Comparison of ENCODE assay signal across 15 cellular contexts in the genomic region with DNA sequence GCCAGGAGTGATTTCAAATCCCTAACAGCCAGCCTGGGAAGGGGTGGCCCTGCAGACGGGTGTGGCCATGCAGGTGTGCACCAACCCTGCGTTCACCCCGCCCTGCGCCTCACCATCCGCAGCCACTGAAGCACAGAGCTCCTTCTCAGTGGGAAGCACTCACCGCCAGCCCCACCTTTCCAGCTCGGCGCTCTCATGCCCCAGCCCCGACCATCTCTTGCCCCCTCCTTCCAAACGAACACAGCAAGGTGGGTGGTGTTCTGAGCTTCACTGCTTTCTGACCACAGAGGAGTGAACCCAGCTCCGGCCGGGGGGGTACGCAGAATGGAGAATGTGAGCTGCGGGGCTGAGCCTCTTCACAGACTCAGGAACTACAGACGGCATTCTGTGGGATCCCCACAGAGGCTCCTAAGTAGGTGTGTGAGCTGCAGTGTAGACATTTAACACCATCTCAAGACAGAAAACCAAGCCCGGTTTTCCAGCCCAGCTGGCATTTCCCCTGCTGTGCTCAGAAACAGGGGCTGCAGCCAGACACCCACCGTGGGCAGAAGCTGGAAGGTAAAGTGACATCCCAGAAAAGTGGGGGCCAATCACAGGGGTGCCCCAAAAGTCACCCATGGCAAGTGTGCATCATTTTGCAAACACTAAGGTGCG.
DNase-seq lines count a peak whose midpoint lies in the region; ATAC-seq and TF ChIP-seq lines count a peak whose summit lies in the region.
"Had no signal": no experiment of that assay in that cellular context is flagged by ENCODE, and none has a peak within 500 bp of the region (broad histone marks: within the 10 kb centered on the region; RNA-seq: fewer than 3 reads in every experiment).

No MANE protein-coding gene starts in this region.

- TF ChIP-seq EP300 in SK-N-SH (IDR thresholded peaks at IDR 0.05; ENCODE audit: borderline replicate concordance in 1 of 2, low read depth in 1 of 2, low read length in 1 of 2), result no peak

- H3K4me3 Mint-ChIP-seq in T-helper 17 cell, result peak overlapping the region; percentile 5
- no peak overlapping the region for H3K4me3 Mint-ChIP-seq in stimulated activated effector memory CD8-positive, alpha-beta T cell treated with anti-CD3 and anti-CD28 coated beads, Interleukin-12 subunit alpha, Interleukin-12 subunit beta, amount 100 ng/mL, for 72 hours
- H3K4me3 Mint-ChIP-seq: activated CD8-positive, alpha-beta memory T cell treated with anti-CD3 and anti-CD28 coated beads, Interleukin-2, amount 10 ng/mL, durations not matched to agents 7 days and 5 days; CD8-positive, alpha-beta T cell; memory B cell had no signal

- no peak overlapping the region for H3K4me2 ChIP-seq in SK-N-SH

- intact Hi-C loops in mucosa of descending colon (cut with DNase I, micrococcal nuclease), result no loop called here

- no peak for TF ChIP-seq RAD21 in SK-N-SH (IDR thresholded peaks at IDR 0.05; ENCODE audit: low read length)

- H3K27me3 Mint-ChIP-seq in T-helper 17 cell, result peaks cover 66% of the 10 kb centered on the region

- no peak for ATAC-seq in T-helper 17 cell
- peak; percentile 29 for ATAC-seq in mucosa of descending colon
- ATAC-seq in stimulated activated effector memory CD8-positive, alpha-beta T cell treated with anti-CD3 and anti-CD28 coated beads, Interleukin-12 subunit alpha, Interleukin-12 subunit beta, amount 100 ng/mL, for 72 hours, result no peak
- ATAC-seq: activated CD8-positive, alpha-beta memory T cell treated with anti-CD3 and anti-CD28 coated beads, Interleukin-2, amount 10 ng/mL, durations not matched to agents 7 days and 5 days; CD8-positive, alpha-beta T cell; heart left ventricle had no signal

- no peaks in the 10 kb centered on the region for H3K9me2 ChIP-seq in SK-N-SH

- DNase-seq in COLO668 (lab: John Stamatoyannopoulos, UW; ENCODE audit: unreplicated experiment), result peak; percentile 86
- no peak for DNase-seq in Jurkat, Clone E6-1 (ENCODE audit: low read depth, low spot score)
- no peak for DNase-seq in T-helper 17 cell
- peak in 1 of 3 donors; percentile 25 for DNase-seq in mucosa of descending colon
- DNase-seq in stimulated activated effector memory CD8-positive, alpha-beta T cell treated with anti-CD3 and anti-CD28 coated beads, Interleukin-12 subunit alpha, Interleukin-12 subunit beta, amount 100 ng/mL, for 72 hours (ENCODE audit: low spot score in 2 of 2), result no peak
- no peak for DNase-seq in SK-N-SH
- no peak for DNase-seq in hypothalamus (lab: John Stamatoyannopoulos, UW)
- DNase-seq in activated gamma-delta T cell treated with Interleukin-2 at 50 U/mL for 16 hours, result no peak
- DNase-seq: activated CD8-positive, alpha-beta memory T cell treated with anti-CD3 and anti-CD28 coated beads, Interleukin-2, amount 10 ng/mL, durations not matched to agents 7 days and 5 days; CD8-positive, alpha-beta T cell; effector CD4-positive, alpha-beta T cell; H9; T-helper 9 cell had no signal

- no peaks in the 10 kb centered on the region for H3K9me3 ChIP-seq in T-helper 17 cell (ENCODE audit: control insufficient read depth, low read length, poor library complexity, severe bottlenecking)
- no peaks in the 10 kb centered on the region for H3K9me3 ChIP-seq in mucosa of descending colon
- no peaks in the 10 kb centered on the region for H3K9me3 ChIP-seq in SK-N-SH

- no peak overlapping the region for H3K9ac ChIP-seq in SK-N-SH

- H3K36me3 ChIP-seq in mucosa of descending colon (ENCODE audit: low read depth) (no peaks in the 10 kb centered on the region), SK-N-SH (replicated peaks in 1 of 2; ENCODE audit: control insufficient read depth in 1 of 2, insufficient read depth in 2 of 2, low read length in 1 of 2) (no peaks in the 10 kb centered on the region)
- H3K36me3 ChIP-seq: heart left ventricle had no signal

- H3K4me1 ChIP-seq in mucosa of descending colon (ENCODE audit: low read depth) (no peaks in the 10 kb centered on the region), SK-N-SH (ENCODE audit: control insufficient read depth in 1 of 2, insufficient read depth in 2 of 2, low read depth in 1 of 2, low read length in 1 of 2) (no peaks in the 10 kb centered on the region)
- H3K4me1 ChIP-seq: heart left ventricle had no signal

- CTCF ChIA-PET in SK-N-SH (lab: Yijun Ruan, JAX), result no interaction called here

- peak overlapping the region; percentile 10; the same call in 1 of the 2 replicates for H3K4me3 ChIP-seq in Jurkat, Clone E6-1 (ENCODE audit: low read length)
- H3K4me3 ChIP-seq in mucosa of descending colon (no peak overlapping the region), SK-N-SH (ENCODE audit: low read depth in 2 of 2, low read length in 1 of 2) (no peak overlapping the region)
- H3K4me3 ChIP-seq: heart left ventricle had no signal

- POLR2A ChIA-PET in SK-N-SH (lab: Yijun Ruan, JAX), result no interaction called here

- peaks cover 3% of the 10 kb centered on the region for H3K36me3 Mint-ChIP-seq in T-helper 17 cell (ENCODE audit: low read depth)
- no peaks in the 10 kb centered on the region for H3K36me3 Mint-ChIP-seq in stimulated activated effector memory CD8-positive, alpha-beta T cell treated with anti-CD3 and anti-CD28 coated beads, Interleukin-12 subunit alpha, Interleukin-12 subunit beta, amount 100 ng/mL, for 72 hours
- H3K36me3 Mint-ChIP-seq: activated CD8-positive, alpha-beta memory T cell treated with anti-CD3 and anti-CD28 coated beads, Interleukin-2, amount 10 ng/mL, durations not matched to agents 7 days and 5 days; CD8-positive, alpha-beta T cell had no signal

- H3K9me3 Mint-ChIP-seq in stimulated activated effector memory CD8-positive, alpha-beta T cell treated with anti-CD3 and anti-CD28 coated beads, Interleukin-12 subunit alpha, Interleukin-12 subunit beta, amount 100 ng/mL, for 72 hours, result no peaks in the 10 kb centered on the region
- H3K9me3 Mint-ChIP-seq: CD8-positive, alpha-beta T cell had no signal

- H4K20me1 ChIP-seq in SK-N-SH (ENCODE audit: insufficient read depth), result no peaks in the 10 kb centered on the region

- no peaks in the 10 kb centered on the region for H3K27me3 ChIP-seq in SK-N-SH (ENCODE audit: insufficient read depth)

- H3K27ac ChIP-seq in SK-N-SH (ENCODE audit: low read depth in 2 of 2, low read length in 1 of 2), result no peak overlapping the region
- H3K27ac ChIP-seq: heart left ventricle had no signal

- peak overlapping the region; percentile 32 for H3K27ac Mint-ChIP-seq in T-helper 17 cell
- no peak overlapping the region for H3K27ac Mint-ChIP-seq in stimulated activated effector memory CD8-positive, alpha-beta T cell treated with anti-CD3 and anti-CD28 coated beads, Interleukin-12 subunit alpha, Interleukin-12 subunit beta, amount 100 ng/mL, for 72 hours
- H3K27ac Mint-ChIP-seq: activated CD8-positive, alpha-beta memory T cell treated with anti-CD3 and anti-CD28 coated beads, Interleukin-2, amount 10 ng/mL, durations not matched to agents 7 days and 5 days; CD8-positive, alpha-beta T cell; H9; memory B cell had no signal

- 64% methylated on average over 15 of the region's 18 CpGs for WGBS in SK-N-SH (ENCODE audit: low lambda C conversion rate)

- no peaks in the 10 kb centered on the region for H3K79me2 ChIP-seq in SK-N-SH (ENCODE audit: insufficient read depth)

- no peaks in the 10 kb centered on the region for H3F3A ChIP-seq in SK-N-SH (replicated peaks; ENCODE audit: insufficient read depth)

- no peak overlapping the region for H2AFZ ChIP-seq in SK-N-SH (ENCODE audit: low read depth)

- TF ChIP-seq CTCF in mucosa of descending colon (IDR thresholded peaks at IDR 0.05), result no peak
- TF ChIP-seq CTCF in SK-N-SH (IDR thresholded peaks at IDR 0.05), result no peak

- H3K4me1 Mint-ChIP-seq in T-helper 17 cell, result peaks cover 5% of the 10 kb centered on the region
- peaks cover 14% of the 10 kb centered on the region for H3K4me1 Mint-ChIP-seq in stimulated activated effector memory CD8-positive, alpha-beta T cell treated with anti-CD3 and anti-CD28 coated beads, Interleukin-12 subunit alpha, Interleukin-12 subunit beta, amount 100 ng/mL, for 72 hours
- H3K4me1 Mint-ChIP-seq: memory B cell had no signal

TF ChIP-seq in SK-N-SH, 30 proteins besides CTCF, POLR2A, EP300 and RAD21 (continues in another document):
- TF ChIP-seq MEF2A (IDR thresholded peaks at IDR 0.05; ENCODE audit: borderline replicate concordance, low read depth), result no peak
- TF ChIP-seq, protein P1, sequence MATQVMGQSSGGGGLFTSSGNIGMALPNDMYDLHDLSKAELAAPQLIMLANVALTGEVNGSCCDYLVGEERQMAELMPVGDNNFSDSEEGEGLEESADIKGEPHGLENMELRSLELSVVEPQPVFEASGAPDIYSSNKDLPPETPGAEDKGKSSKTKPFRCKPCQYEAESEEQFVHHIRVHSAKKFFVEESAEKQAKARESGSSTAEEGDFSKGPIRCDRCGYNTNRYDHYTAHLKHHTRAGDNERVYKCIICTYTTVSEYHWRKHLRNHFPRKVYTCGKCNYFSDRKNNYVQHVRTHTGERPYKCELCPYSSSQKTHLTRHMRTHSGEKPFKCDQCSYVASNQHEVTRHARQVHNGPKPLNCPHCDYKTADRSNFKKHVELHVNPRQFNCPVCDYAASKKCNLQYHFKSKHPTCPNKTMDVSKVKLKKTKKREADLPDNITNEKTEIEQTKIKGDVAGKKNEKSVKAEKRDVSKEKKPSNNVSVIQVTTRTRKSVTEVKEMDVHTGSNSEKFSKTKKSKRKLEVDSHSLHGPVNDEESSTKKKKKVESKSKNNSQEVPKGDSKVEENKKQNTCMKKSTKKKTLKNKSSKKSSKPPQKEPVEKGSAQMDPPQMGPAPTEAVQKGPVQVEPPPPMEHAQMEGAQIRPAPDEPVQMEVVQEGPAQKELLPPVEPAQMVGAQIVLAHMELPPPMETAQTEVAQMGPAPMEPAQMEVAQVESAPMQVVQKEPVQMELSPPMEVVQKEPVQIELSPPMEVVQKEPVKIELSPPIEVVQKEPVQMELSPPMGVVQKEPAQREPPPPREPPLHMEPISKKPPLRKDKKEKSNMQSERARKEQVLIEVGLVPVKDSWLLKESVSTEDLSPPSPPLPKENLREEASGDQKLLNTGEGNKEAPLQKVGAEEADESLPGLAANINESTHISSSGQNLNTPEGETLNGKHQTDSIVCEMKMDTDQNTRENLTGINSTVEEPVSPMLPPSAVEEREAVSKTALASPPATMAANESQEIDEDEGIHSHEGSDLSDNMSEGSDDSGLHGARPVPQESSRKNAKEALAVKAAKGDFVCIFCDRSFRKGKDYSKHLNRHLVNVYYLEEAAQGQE (IDR thresholded peaks at IDR 0.05; ENCODE audit: low read depth, low read length), result no peak
- TF ChIP-seq, protein P2, sequence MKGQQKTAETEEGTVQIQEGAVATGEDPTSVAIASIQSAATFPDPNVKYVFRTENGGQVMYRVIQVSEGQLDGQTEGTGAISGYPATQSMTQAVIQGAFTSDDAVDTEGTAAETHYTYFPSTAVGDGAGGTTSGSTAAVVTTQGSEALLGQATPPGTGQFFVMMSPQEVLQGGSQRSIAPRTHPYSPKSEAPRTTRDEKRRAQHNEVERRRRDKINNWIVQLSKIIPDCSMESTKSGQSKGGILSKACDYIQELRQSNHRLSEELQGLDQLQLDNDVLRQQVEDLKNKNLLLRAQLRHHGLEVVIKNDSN (IDR thresholded peaks at IDR 0.05; ENCODE audit: borderline replicate concordance, low read depth), result no peak
- TF ChIP-seq GATA2 (CRISPR knock-in tag; IDR thresholded peaks at IDR 0.05), result no peak
- TF ChIP-seq NFIC (IDR thresholded peaks at IDR 0.05; ENCODE audit: borderline replicate concordance), result no peak
- no peak for TF ChIP-seq FOSL2 (IDR thresholded peaks at IDR 0.05; ENCODE audit: borderline replicate concordance, low read depth)
- TF ChIP-seq FOXM1 (IDR thresholded peaks at IDR 0.05; ENCODE audit: low read depth), result no peak
